10 cellular contexts compared by ENCODE assay signal in the genomic region with DNA sequence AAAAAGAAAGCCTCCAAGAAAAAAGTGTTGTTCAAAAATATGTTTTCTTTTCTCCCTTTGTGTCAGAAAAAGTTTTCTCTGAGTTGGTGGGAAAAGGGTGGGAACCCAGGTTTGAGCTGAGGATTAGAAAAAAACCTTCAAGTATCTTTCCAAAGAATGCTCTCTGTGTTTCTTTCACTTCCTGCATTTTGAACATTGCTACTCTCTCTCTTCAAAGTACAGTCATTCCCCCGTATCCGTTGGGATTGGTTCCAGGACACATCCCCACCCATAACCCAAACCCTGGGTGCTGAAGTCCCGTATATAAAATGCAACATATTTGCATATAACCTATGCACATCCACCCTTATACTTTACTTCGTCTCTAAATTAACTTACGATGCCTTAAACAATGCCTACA.
A peak's percentile ranks its signal among the peaks of the same experiment; 100 is the strongest.
DNase-seq lines count a peak whose midpoint lies in the region; ATAC-seq and TF ChIP-seq lines count a peak whose summit lies in the region.
"Had no signal": no experiment of that assay in that cellular context is flagged by ENCODE, and none has a peak within 500 bp of the region (broad histone marks: within the 10 kb centered on the region; RNA-seq: fewer than 3 reads in every experiment).

No MANE protein-coding gene starts in this region.

- H3K79me1 ChIP-seq in mesendoderm (ENCODE audit: low read length), result no peaks in the 10 kb centered on the region

- no peak overlapping the region for H3K27ac Mint-ChIP-seq in IgD-negative memory B cell
- no peak overlapping the region for H3K27ac Mint-ChIP-seq in naive thymus-derived CD8-positive, alpha-beta T cell
- H3K27ac Mint-ChIP-seq: activated naive CD4-positive, alpha-beta T cell treated with anti-CD3 and anti-CD28 coated beads, Interleukin-2, amount 50 U/mL, for 72 hours had no signal

- H3K4me1 Mint-ChIP-seq in IgD-negative memory B cell, result peaks cover 33 to 38% (median 37%) of the 10 kb centered on the region in 3 donors
- H3K4me1 Mint-ChIP-seq in naive thymus-derived CD8-positive, alpha-beta T cell, result peaks cover 8 to 27% (median 20%) of the 10 kb centered on the region in 4 donors

- H3K23ac ChIP-seq in mesendoderm (ENCODE audit: low read length), result no peak overlapping the region

- POLR2A ChIA-PET in naive thymus-derived CD8-positive, alpha-beta T cell (lab: Charles Lee), result no interaction called here

- no peaks in the 10 kb centered on the region for H3K79me2 ChIP-seq in mammary epithelial cell (ENCODE audit: insufficient read depth, low read length)
- H3K79me2 ChIP-seq in mesendoderm (ENCODE audit: control insufficient read depth, insufficient read depth, low read length), result no peaks in the 10 kb centered on the region

- no peak overlapping the region for H3K4ac ChIP-seq in mesendoderm (ENCODE audit: low read depth, low read length)

- H3K27ac ChIP-seq in mammary epithelial cell (ENCODE audit: insufficient read depth, low read depth, low read length) (peak overlapping the region; percentile 92), mesendoderm (ENCODE audit: low read depth, low read length) (no peak overlapping the region), testis (peak overlapping the region; percentile 82 to 93)

- H2BK15ac ChIP-seq in mesendoderm (replicated peaks; ENCODE audit: low read depth), result peak overlapping the region; percentile 42

- TF ChIP-seq CTCF in mammary epithelial cell (conservative IDR thresholded peaks at IDR 0.05 in 1 of 2, IDR thresholded peaks at IDR 0.05 in 1 of 2; ENCODE audit: extremely low read depth in 1 of 2, insufficient read depth in 1 of 2, low read depth in 1 of 2, low read length in 2 of 2), result no peak
- TF ChIP-seq CTCF in testis (IDR thresholded peaks at IDR 0.05), result no peak

- H3K4me3 Mint-ChIP-seq in IgD-negative memory B cell, result peak overlapping the region in 3 of 4 donors; percentile 38 to 85 (median 62)
- H3K4me3 Mint-ChIP-seq in naive thymus-derived CD8-positive, alpha-beta T cell, result peak overlapping the region in 1 of 10 donors; percentile 36

- no peak for DNase-seq in mammary epithelial cell
- DNase-seq in mesendoderm, result no peak
- DNase-seq in testis, result no peak
- DNase-seq in naive thymus-derived CD8-positive, alpha-beta T cell, result no peak
- DNase-seq in posterior vena cava (ENCODE audit: low spot score), result no peak
- DNase-seq: NCI-H2171 had no signal

- H2AK5ac ChIP-seq in mesendoderm (ENCODE audit: low read length), result no peak overlapping the region

- H3K18ac ChIP-seq in mesendoderm (ENCODE audit: low read length), result no peak overlapping the region

- CTCF ChIA-PET in mammary epithelial cell (lab: Charles Lee; ENCODE audit: low non-redundant PET), result no interaction called here

- H3K4me2 ChIP-seq in mammary epithelial cell (ENCODE audit: insufficient read depth, low read depth, low read length) (peak overlapping the region; percentile 95), mesendoderm (ENCODE audit: low read length) (no peak overlapping the region)

- no peaks in the 10 kb centered on the region for H3K9me3 ChIP-seq in mammary epithelial cell (replicated peaks; ENCODE audit: insufficient read depth, low read length)
- H3K9me3 ChIP-seq in testis, result no peaks in the 10 kb centered on the region

- no peaks in the 10 kb centered on the region for H3K9me3 Mint-ChIP-seq in IgD-negative memory B cell
- H3K9me3 Mint-ChIP-seq in naive thymus-derived CD8-positive, alpha-beta T cell, result peaks cover 0 to 2% (median 0%) of the 10 kb centered on the region in 9 donors
- H3K9me3 Mint-ChIP-seq: activated naive CD4-positive, alpha-beta T cell treated with anti-CD3 and anti-CD28 coated beads, Interleukin-2, amount 50 U/mL, for 72 hours had no signal

- peaks cover 12% of the 10 kb centered on the region for H3K27me3 Mint-ChIP-seq in IgD-negative memory B cell
- H3K27me3 Mint-ChIP-seq in naive thymus-derived CD8-positive, alpha-beta T cell, result peaks cover 39 to 72% (median 46%) of the 10 kb centered on the region in 5 donors

- no peaks in the 10 kb centered on the region for H4K20me1 ChIP-seq in mammary epithelial cell (ENCODE audit: insufficient read depth, low read length)

- in situ Hi-C loops in mammary epithelial cell (cut with MboI; ENCODE audit: low sequenced_read_pairs in 2 of 2), result no loop called here

- TF ChIP-seq POLR2A in testis (IDR thresholded peaks at IDR 0.05), result no peak

- H2AFZ ChIP-seq in mammary epithelial cell (ENCODE audit: low read depth, low read length), result peak overlapping the region; percentile 86

- H2BK120ac ChIP-seq in mesendoderm (ENCODE audit: low read depth, low read length), result peak overlapping the region; percentile 21

- H3K27me3 ChIP-seq in mammary epithelial cell (ENCODE audit: insufficient read depth, low read length), result no peaks in the 10 kb centered on the region
- no peaks in the 10 kb centered on the region for H3K27me3 ChIP-seq in mesendoderm (ENCODE audit: insufficient read depth, low read length, poor library complexity)
- no peaks in the 10 kb centered on the region for H3K27me3 ChIP-seq in testis

- H3K36me3 Mint-ChIP-seq in IgD-negative memory B cell, result peaks cover 4% of the 10 kb centered on the region
- no peaks in the 10 kb centered on the region for H3K36me3 Mint-ChIP-seq in naive thymus-derived CD8-positive, alpha-beta T cell

- H3K56ac ChIP-seq in mesendoderm (ENCODE audit: low read length), result peak overlapping the region; percentile 2

- peak overlapping the region in 1 of 3 experiments; percentile 25 for H3K4me3 ChIP-seq in mammary epithelial cell (replicated peaks in 1 of 3; ENCODE audit: insufficient read depth in 1 of 3, low read depth in 2 of 3, low read length in 3 of 3)
- H3K4me3 ChIP-seq in mesendoderm (ENCODE audit: low read length), result no peak overlapping the region
- H3K4me3 ChIP-seq in testis, result no peak overlapping the region

- ATAC-seq in naive thymus-derived CD8-positive, alpha-beta T cell, result no peak
- ATAC-seq in GM19328 (IDR thresholded peaks at IDR 0.05; ENCODE audit: unreplicated experiment) (no peak), GM19351 (IDR thresholded peaks at IDR 0.05; ENCODE audit: unreplicated experiment) (no peak)
- ATAC-seq: activated naive CD4-positive, alpha-beta T cell treated with anti-CD3 and anti-CD28 coated beads, Interleukin-2, amount 50 U/mL, for 72 hours had no signal

- BruUV-seq in mammary epithelial cell (replicated peaks; lab: Mats Ljungman, UMichigan), result no TSS peak

- dilution Hi-C loops in mammary epithelial cell (cut with HindIII; ENCODE audit: low sequenced_read_pairs), result no loop called here

- intact Hi-C loops in mammary epithelial cell (cut with micrococcal nuclease) (no loop called here), testis (cut with DNase I; ENCODE audit: low total_unique reads) (loop anchor here (10.0 kb wide), 1 partner anchor 181 kb away; a partner anchor contains a TSS), posterior vena cava (cut with DNase I) (loop anchor here in 1 of 2 donors (5.0 to 10.0 kb wide), 2 partner anchors 53 to 181 kb away; a partner anchor contains a TSS)

- no peak overlapping the region for H4K8ac ChIP-seq in mesendoderm (ENCODE audit: low read depth, low read length)

- H2BK5ac ChIP-seq in mesendoderm (ENCODE audit: low read length), result no peak overlapping the region

- H3K36me3 ChIP-seq in mammary epithelial cell (ENCODE audit: insufficient read depth, low read length) (no peaks in the 10 kb centered on the region), mesendoderm (ENCODE audit: control insufficient read depth, insufficient read depth, low read length) (no peaks in the 10 kb centered on the region), testis (ENCODE audit: low read depth, missing control alignments) (no peaks in the 10 kb centered on the region)

- H3K9ac ChIP-seq in mammary epithelial cell (ENCODE audit: insufficient read depth, low read length), result peak overlapping the region; percentile 87
- H3K9ac ChIP-seq in mesendoderm (ENCODE audit: low read length), result no peak overlapping the region

- H4K5ac ChIP-seq in mesendoderm (ENCODE audit: low read length), result no peak overlapping the region

- H3K4me1 ChIP-seq in mammary epithelial cell (ENCODE audit: insufficient read depth, low read length), result peaks cover 66% of the 10 kb centered on the region
- peaks cover 7% of the 10 kb centered on the region for H3K4me1 ChIP-seq in mesendoderm (ENCODE audit: control insufficient read depth, low read depth, low read length)
- H3K4me1 ChIP-seq in testis, result peaks cover 17% of the 10 kb centered on the region

- WGBS in mammary epithelial cell (ENCODE audit: low coverage, missing lambda C conversion rate), result 47% methylated on average over 5 of the region's 5 CpGs
- 100% methylated on average over 2 of the region's 5 CpGs for WGBS in mesendoderm (ENCODE audit: extremely low coverage, insufficient coverage, low lambda C conversion rate)
- 37 to 38% methylated on average over 5 of the region's 5 CpGs for WGBS in testis, 2 donors
